In genomic region chr2:202238234-202239197, GRCh38 we compare ENCODE assay signal across 8 cellular contexts. TPM values are rescaled to one million over a fixed set of nuclear protein-coding genes. Genes with fewer than 3 reads are reported as not detected.
A peak's percentile ranks its signal among the peaks of the same experiment; 100 is the strongest.
DNase-seq lines count a peak whose midpoint lies in the region; ATAC-seq and TF ChIP-seq lines count a peak whose summit lies in the region.

SUMO1 (minus strand) TSS chr2:202238597; CDS start chr2:202238451, 146 bp downstream.

- H3K79me2 ChIP-seq in KMS-11 (ENCODE audit: insufficient read depth, low read depth): peaks cover 46% of the 10 kb centered on the region

- H3K36me3 ChIP-seq in KMS-11 (ENCODE audit: insufficient read depth): no peaks in the 10 kb centered on the region
- H3K36me3 ChIP-seq in Peyer's patch: no peaks in the 10 kb centered on the region
- no peaks in the 10 kb centered on the region for H3K36me3 ChIP-seq in mucosa of stomach (ENCODE audit: control insufficient read depth, insufficient read depth, low read length)

- H3K27me3 ChIP-seq in KMS-11 (ENCODE audit: insufficient read depth, low read depth): no peaks in the 10 kb centered on the region
- H3K27me3 ChIP-seq in Peyer's patch: no peaks in the 10 kb centered on the region
- no peaks in the 10 kb centered on the region for H3K27me3 ChIP-seq in mucosa of stomach (ENCODE audit: control insufficient read depth, insufficient read depth, low read length)

- TF ChIP-seq CTCF in KMS-11 (conservative IDR thresholded peaks at IDR 0.05; ENCODE audit: low read depth, low read length) (no peak), Peyer's patch (IDR thresholded peaks at IDR 0.05) (no peak)

- peak within 1 kb of the TSS; percentile 47 for H3K27ac ChIP-seq in KMS-11
- peak within 1 kb of the TSS; percentile 83 to 87 (median 86) for H3K27ac ChIP-seq in Peyer's patch

- H3K4me1 ChIP-seq in KMS-11 (ENCODE audit: low read depth, poor library complexity, severe bottlenecking) (peaks cover 23% of the 10 kb centered on the region), Peyer's patch (peaks cover 0 to 14% (median 6%) of the 10 kb centered on the region in 4 donors), mucosa of stomach (ENCODE audit: control insufficient read depth, insufficient read depth, low read length) (peaks cover 5% of the 10 kb centered on the region)

- peak within 1 kb of the TSS; percentile 65 for H3K4me2 ChIP-seq in KMS-11

- 0 out of 2 replicates have a peak, but pooled peaks cover 4% of the 10 kb centered on the region for H4K20me1 ChIP-seq in KMS-11 (ENCODE audit: insufficient read depth)

- H3K4me3 ChIP-seq in KMS-11 (IDR thresholded peaks at IDR 0.05; ENCODE audit: insufficient read depth, low read depth, low read length) (peak within 1 kb of the TSS; percentile 70), Peyer's patch (peak within 1 kb of the TSS; percentile 64 to 87 (median 76)), mucosa of stomach (ENCODE audit: low read length) (peak within 1 kb of the TSS; percentile 88)

- H2AFZ ChIP-seq in KMS-11 (ENCODE audit: low read depth): peak within 1 kb of the TSS; percentile 87

- ATAC-seq in GM21737 (IDR thresholded peaks at IDR 0.05; ENCODE audit: unreplicated experiment) (peak; percentile 97), esophagus mucosa (peak; percentile 93)

- DNase-seq in DMS53 treated with DMSO at 0.1 percent for 48 hours (lab: John Stamatoyannopoulos, UW; ENCODE audit: unreplicated experiment) (peak; percentile 57), Peyer's patch (peak; percentile 91 to 96 (median 92))
- peak; percentile 94 to 96 for DNase-seq in activated T-cell treated with anti-CD3 and anti-CD28 coated beads, Interleukin-2, amount 50 U/mL, for 48 hours
- peak; percentile 82 to 86 for DNase-seq in stimulated activated CD8-positive, alpha-beta memory T cell treated with anti-CD3 and anti-CD28 coated beads, Interleukin-7, amount 100 ng/mL, for 1 hour (ENCODE audit: low read depth in 2 of 2)

- TF ChIP-seq POLR2A in Peyer's patch (IDR thresholded peaks at IDR 0.05): peak in 1 of 2 donors; percentile 40

- H3K9me3 ChIP-seq in Peyer's patch (no peaks in the 10 kb centered on the region), mucosa of stomach (ENCODE audit: control insufficient read depth, low read length) (no peaks in the 10 kb centered on the region)

- H3K9ac ChIP-seq in KMS-11: peak within 1 kb of the TSS; percentile 64
- peak within 1 kb of the TSS; percentile 76 for H3K9ac ChIP-seq in mucosa of stomach (ENCODE audit: low read length)

RNA-seq across cellular contexts. Expression of gene SUMO1, which starts in this region (rescaled TPM):
- total RNA-seq in Peyer's patch (10 to 100 TPM; 41.9 to 80.6 (median 58.8) TPM), esophagus mucosa (58.9 TPM)

Comparison
In these comparisons a context has a peak if more than half of its experiments do, and no peak if none do; other contexts are left out.
1. Peak in every context shown above with its lines: DNase-seq, ATAC-seq, H3K4me3 ChIP-seq and H3K27ac ChIP-seq.